ENCODE assay signal across 1 cellular context in genomic region chr22:50074056-50074455, GRCh38.
A peak's percentile ranks its signal among the peaks of the same experiment; 100 is the strongest.
TF ChIP-seq lines count a peak whose summit lies in the region.

No MANE protein-coding gene starts in this region.

TF ChIP-seq in K562, 482 proteins besides CTCF, POLR2A, EP300 and RAD21:
- TF ChIP-seq ZBTB33 (CRISPR knock-in tag; IDR thresholded peaks at IDR 0.05) (peak; percentile 27; the same call in 1 of the 2 replicates), PRDM10 (IDR thresholded peaks at IDR 0.05; ENCODE audit: partially characterized antibody) (peak; percentile 10), NFIC (IDR thresholded peaks at IDR 0.05) (no peak), SMC3 (conservative IDR thresholded peaks at IDR 0.05; ENCODE audit: insufficient read depth, low read depth, low read length) (no peak), ZBTB7A (IDR thresholded peaks at IDR 0.05; ENCODE audit: borderline replicate concordance, control insufficient read depth, low read depth, low read length) (peak; percentile 15; the same call in 1 of the 2 replicates), SMARCC2 (IDR thresholded peaks at IDR 0.05; ENCODE audit: low read depth) (no peak)
